In genomic region chr2:132550945-132551344, GRCh38 we compare ENCODE assay signal across 25 cellular contexts.
"Had no signal": no experiment of that assay in that cellular context is flagged by ENCODE, and none has a peak within 500 bp of the region (broad histone marks: within the 10 kb centered on the region; RNA-seq: fewer than 3 reads in every experiment).

No MANE protein-coding gene starts in this region.

- H3K36me3 ChIP-seq: heart right ventricle, left lung, neural progenitor cell, vagina had no signal

- H3K27me3 ChIP-seq: body of pancreas, left lung, neural progenitor cell, testis, vagina had no signal

- DNase-seq: activated CD4-positive, alpha-beta T cell treated with anti-CD3 and anti-CD28 coated beads for 4 hours; activated CD4-positive, alpha-beta T cell treated with anti-CD3 and anti-CD28 coated beads, Interleukin-2, amount 50 U/mL, for 48 hours; activated CD4-positive, CD25-positive, alpha-beta regulatory T cell; activated effector memory CD4-positive, alpha-beta T cell treated with Interleukin-2 at 50 U/mL for 16 hours; activated naive CD4-positive, alpha-beta T cell treated with anti-CD3 and anti-CD28 coated beads for 36 hours; activated naive CD8-positive, alpha-beta T cell treated with anti-CD3 and anti-CD28 coated beads, Interleukin-2, amount 10 ng/mL, durations not matched to agents 7 days and 5 days; activated T-cell treated with anti-CD3 and anti-CD28 coated beads, Interleukin-2, amount 50 U/mL, for 48 hours; amniotic stem cell; body of pancreas; caudate nucleus; dermis blood vessel endothelial cell; effector CD8-positive, alpha-beta T cell; heart right ventricle; kidney; left lung; naive thymus-derived CD4-positive, alpha-beta T cell; posterior cingulate gyrus; stimulated activated CD4-positive, alpha-beta T cell treated with anti-CD3 and anti-CD28 coated beads, Interleukin-4, amount 100 ng/mL, for 1 hour; stimulated activated naive CD4-positive, alpha-beta T cell; T-helper 17 cell; testis; trophoblast cell had no signal

- H3K4me3 ChIP-seq: body of pancreas, heart right ventricle, left lung, lung, neural progenitor cell, testis, vagina had no signal

- H3K27ac ChIP-seq: body of pancreas, heart right ventricle, left lung, neural progenitor cell, testis, vagina had no signal
